Comparison of ENCODE assay signal across 10 cellular contexts in genomic region chr18:50401888-50402287, GRCh38. TPM values are rescaled to one million over a fixed set of nuclear protein-coding genes. Genes with fewer than 3 reads are reported as not detected.
A peak's percentile ranks its signal among the peaks of the same experiment; 100 is the strongest.
DNase-seq lines count a peak whose midpoint lies in the region; ATAC-seq and TF ChIP-seq lines count a peak whose summit lies in the region.
"Had no signal": no experiment of that assay in that cellular context is flagged by ENCODE, and none has a peak within 500 bp of the region (broad histone marks: within the 10 kb centered on the region; RNA-seq: fewer than 3 reads in every experiment).

No MANE protein-coding gene starts in this region.

- DNase-seq in D341Med (ENCODE audit: low spot score) (peak; percentile 41), adrenal gland (peak; percentile 93 to 98 (median 97)), right lobe of liver (peak; percentile 68 to 80 (median 76)), globus pallidus (ENCODE audit: low spot score) (no peak), GM20000 (ENCODE audit: low spot score) (no peak)
- DNase-seq in Jurkat, Clone E6-1 (ENCODE audit: low read depth, low spot score) = peak; percentile 34

- ATAC-seq in right lobe of liver = peak; percentile 86 to 92 (median 87)
- ATAC-seq in HG02970 (IDR thresholded peaks at IDR 0.05; ENCODE audit: low FRiP score, unreplicated experiment) = no peak
- no peak for ATAC-seq in HG03139 (IDR thresholded peaks at IDR 0.05; ENCODE audit: unreplicated experiment)
- ATAC-seq: GM12878 had no signal

- intact Hi-C loops in adrenal gland (cut with DNase I) = no loop called here
- intact Hi-C loops in right lobe of liver (cut with DNase I) = no loop called here

- peak in 1 of 2 donors; percentile 34 for TF ChIP-seq POLR2A in adrenal gland (IDR thresholded peaks at IDR 0.05)
- no peak for TF ChIP-seq POLR2A in right lobe of liver (IDR thresholded peaks at IDR 0.05)

- 5 to 9% (median 7%) methylated on average over 9 to 21 of the region's 21 CpGs for WGBS in adrenal gland, 4 donors
- WGBS in right lobe of liver (ENCODE audit: insufficient coverage, low coverage, low lambda C conversion rate, missing lambda C conversion rate) = 30% methylated on average over 2 of the region's 21 CpGs

- H3K27me3 ChIP-seq in adrenal gland (no peaks in the 10 kb centered on the region), right lobe of liver (no peaks in the 10 kb centered on the region)

- H3K36me3 ChIP-seq in adrenal gland (replicated peaks in 1 of 2) = no peaks in the 10 kb centered on the region
- no peaks in the 10 kb centered on the region for H3K36me3 ChIP-seq in right lobe of liver
- H3K36me3 ChIP-seq: SJSA1 had no signal

- peak in 4 of 6 experiments; percentile 27 to 51 (median 37) for TF ChIP-seq CTCF in adrenal gland (IDR thresholded peaks at IDR 0.05)
- TF ChIP-seq CTCF in right lobe of liver (IDR thresholded peaks at IDR 0.05) = peak in 2 of 4 donors; percentile 12 to 20
- TF ChIP-seq CTCF in GM20000 (IDR thresholded peaks at IDR 0.05; ENCODE audit: extremely low read depth, missing control alignments) = no peak

- no peak overlapping the region for H3K4me3 ChIP-seq in Jurkat, Clone E6-1 (ENCODE audit: low read length)
- H3K4me3 ChIP-seq in adrenal gland = no peak overlapping the region
- no peak overlapping the region for H3K4me3 ChIP-seq in right lobe of liver
- H3K4me3 ChIP-seq: GM12878, SJSA1 had no signal

- H3K27ac ChIP-seq in adrenal gland (peak overlapping the region in 3 of 5 donors; percentile 18 to 81 (median 58)), right lobe of liver (no peak overlapping the region)
- H3K27ac ChIP-seq: SJSA1 had no signal

- no peaks in the 10 kb centered on the region for H3K9me3 ChIP-seq in adrenal gland (replicated peaks in 1 of 3)
- H3K9me3 ChIP-seq in right lobe of liver = no peaks in the 10 kb centered on the region
- H3K9me3 ChIP-seq: SJSA1 had no signal

- peaks cover 12 to 16% of the 10 kb centered on the region in 2 donors for H3K4me1 ChIP-seq in adrenal gland (replicated peaks in 1 of 2)
- H3K4me1 ChIP-seq in right lobe of liver = peaks cover 0 to 5% (median 0%) of the 10 kb centered on the region in 4 donors
- H3K4me1 ChIP-seq: SJSA1 had no signal

RNA-seq across cellular contexts. Expression of gene SKA1, which starts 27.0 kb away (rescaled TPM):
- polyA plus RNA-seq in Jurkat, Clone E6-1 (2012; ENCODE audit: insufficient read depth, insufficient read length) = 20.6 TPM
- total RNA-seq in adrenal gland (1 to 10 TPM in 3 of 8 donors, under 1 TPM in 5; 0.30 to 2.2 (median 0.71) TPM), right lobe of liver (1 to 10 TPM in 2 of 6 experiments, under 1 TPM in 3, not detected in 1; 0.15 to 1.5 (median 0.75) TPM)
- under 1 TPM; 0.40 to 0.88 (median 0.40) TPM for polyA plus RNA-seq in adrenal gland

Comparison
In these comparisons a context has a peak if more than half of its experiments do, and no peak if none do; other contexts are left out.
1. DNase-seq: peak in D341Med (single experiment), Jurkat, Clone E6-1 (single experiment), adrenal gland (7 of 7) and right lobe of liver (3 of 3); none in globus pallidus (single experiment) and GM20000 (single experiment).
2. H3K27ac ChIP-seq: peak in adrenal gland (3 of 5); none in right lobe of liver (0 of 3).
3. ATAC-seq: peak in right lobe of liver (4 of 4); none in HG02970 (single experiment) and HG03139 (single experiment).